ENCODE assay signal across 10 cellular contexts in the genomic region with DNA sequence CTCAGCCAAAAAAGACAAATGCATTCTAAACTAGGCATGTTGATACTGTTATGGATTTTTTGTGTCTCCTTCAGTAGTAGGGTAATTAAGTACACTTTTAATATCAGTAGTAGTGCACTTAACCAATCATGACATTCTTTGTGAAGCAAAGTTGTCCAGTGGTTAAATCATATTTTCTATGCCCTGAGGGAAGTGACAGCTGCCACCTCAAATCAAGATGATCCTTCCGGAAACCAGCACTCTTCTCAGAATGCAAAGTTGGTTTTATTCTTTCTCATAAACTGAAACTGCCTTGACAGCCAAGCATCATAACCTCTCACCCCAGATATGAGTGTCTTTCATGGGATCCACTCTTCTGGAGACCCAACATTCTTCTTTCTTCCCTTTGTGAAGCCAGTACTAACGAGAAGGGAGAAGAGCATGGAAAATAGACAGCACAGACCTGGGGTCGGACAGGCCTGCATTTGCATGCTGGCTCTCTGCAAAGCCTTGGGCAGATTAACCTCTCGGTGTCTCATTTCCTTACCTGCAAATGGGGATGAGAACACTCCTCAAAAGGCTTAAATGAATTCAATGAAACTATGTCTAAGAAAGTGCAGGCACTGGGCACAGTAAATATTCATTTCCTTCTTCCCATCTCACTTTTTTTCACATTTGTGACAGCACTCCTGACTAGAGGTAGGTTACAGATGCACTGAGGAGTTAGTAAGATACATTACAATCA. TPM values are rescaled to one million over a fixed set of nuclear protein-coding genes. Genes with fewer than 3 reads are reported as not detected.
DNase-seq lines count a peak whose midpoint lies in the region; ATAC-seq and TF ChIP-seq lines count a peak whose summit lies in the region.
"Had no signal": no experiment of that assay in that cellular context is flagged by ENCODE, and none has a peak within 500 bp of the region (broad histone marks: within the 10 kb centered on the region; RNA-seq: fewer than 3 reads in every experiment).

No MANE protein-coding gene starts in this region.

- no peaks in the 10 kb centered on the region for H3K36me3 ChIP-seq in A673 (ENCODE audit: insufficient read depth, low read length, poor library complexity, severe bottlenecking)

- H3K9me3 ChIP-seq in A673 (ENCODE audit: low read depth, low read length, poor library complexity, severe bottlenecking): no peaks in the 10 kb centered on the region
- H3K9me3 ChIP-seq: sigmoid colon had no signal

- no peaks in the 10 kb centered on the region for H3K27me3 Mint-ChIP-seq in activated CD8-positive, alpha-beta T cell treated with anti-CD3 and anti-CD28 coated beads, Interleukin-2, amount 10 ng/mL, durations not matched to agents 7 days and 5 days (ENCODE audit: low read depth)

- H3K27ac ChIP-seq in A673 (ENCODE audit: low read depth, low read length, poor library complexity, severe bottlenecking) (peak overlapping the region; percentile 22), dorsolateral prefrontal cortex (no peak overlapping the region)
- H3K27ac ChIP-seq: sigmoid colon had no signal

- DNase-seq in A673 (ENCODE audit: low spot score): no peak
- peak; percentile 42 for DNase-seq in activated CD8-positive, alpha-beta T cell treated with anti-CD3 and anti-CD28 coated beads, Interleukin-2, amount 10 ng/mL, durations not matched to agents 7 days and 5 days
- no peak for DNase-seq in NCI-H345 treated with DMSO at 0.1 percent for 48 hours (lab: John Stamatoyannopoulos, UW; ENCODE audit: unreplicated experiment)
- no peak for DNase-seq in NCI-H524 treated with DMSO at 0.1 percent for 48 hours (lab: John Stamatoyannopoulos, UW)
- DNase-seq in activated CD8-positive, alpha-beta memory T cell treated with anti-CD3 and anti-CD28 coated beads, Interleukin-2, amount 50 U/mL, for 48 hours: no peak
- no peak for DNase-seq in dorsolateral prefrontal cortex
- DNase-seq: EL, sigmoid colon had no signal

- H3K9me3 Mint-ChIP-seq in activated CD8-positive, alpha-beta T cell treated with anti-CD3 and anti-CD28 coated beads, Interleukin-2, amount 10 ng/mL, durations not matched to agents 7 days and 5 days (ENCODE audit: insufficient read depth): no peaks in the 10 kb centered on the region

- H3K36me3 Mint-ChIP-seq in activated CD8-positive, alpha-beta T cell treated with anti-CD3 and anti-CD28 coated beads, Interleukin-2, amount 10 ng/mL, durations not matched to agents 7 days and 5 days (ENCODE audit: low read depth): peaks cover 31% of the 10 kb centered on the region

- no TSS peak for BruUV-seq in A673 (replicated peaks; lab: Mats Ljungman, UMichigan)

- CTCF ChIA-PET in A673 (lab: Charles Lee): no interaction called here
- CTCF ChIA-PET in activated CD8-positive, alpha-beta T cell treated with anti-CD3 and anti-CD28 coated beads, Interleukin-2, amount 10 ng/mL, durations not matched to agents 7 days and 5 days (lab: Charles Lee): interaction anchor here (0.9 to 2.4 kb wide), 16 partner anchors 10 to 295 kb away, joined by 3 to 18 read pairs (median 6); partner anchors contain the start of genes AAGAB, IQCH and SMAD3

- peak overlapping the region; percentile 61 for H3K27ac Mint-ChIP-seq in activated CD8-positive, alpha-beta T cell treated with anti-CD3 and anti-CD28 coated beads, Interleukin-2, amount 10 ng/mL, durations not matched to agents 7 days and 5 days

- intact Hi-C loops in A673 (cut with micrococcal nuclease; ENCODE audit: unreplicated experiment): no loop called here
- intact Hi-C loops in dorsolateral prefrontal cortex (cut with DNase I): loop anchor here in 1 of 2 donors (5.0 kb wide), 1 partner anchor 54 kb away; no protein-coding TSS in a partner anchor

- POLR2A ChIA-PET in A673 (lab: Charles Lee; ENCODE audit: low non-redundant PET): no interaction called here
- POLR2A ChIA-PET in activated CD8-positive, alpha-beta T cell treated with anti-CD3 and anti-CD28 coated beads, Interleukin-2, amount 10 ng/mL, durations not matched to agents 7 days and 5 days (lab: Charles Lee): no interaction called here

- H3K4me1 Mint-ChIP-seq in activated CD8-positive, alpha-beta T cell treated with anti-CD3 and anti-CD28 coated beads, Interleukin-2, amount 10 ng/mL, durations not matched to agents 7 days and 5 days (ENCODE audit: low read depth): peaks cover 41% of the 10 kb centered on the region

- no peak for TF ChIP-seq CTCF in A673 (conservative IDR thresholded peaks at IDR 0.05; ENCODE audit: low read depth, low read length)
- TF ChIP-seq CTCF in dorsolateral prefrontal cortex (IDR thresholded peaks at IDR 0.05 in 54 of 56, conservative IDR thresholded peaks at IDR 0.05 in 2 of 56; ENCODE audit: low read depth in 1 of 56, partially characterized antibody in 56 of 56): no peak

- ATAC-seq in GM19025 (IDR thresholded peaks at IDR 0.05; ENCODE audit: low read depth, unreplicated experiment) (peak; percentile 83), HG03064 (IDR thresholded peaks at IDR 0.05; ENCODE audit: low read depth, unreplicated experiment) (peak; percentile 79)
- ATAC-seq in activated CD8-positive, alpha-beta T cell treated with anti-CD3 and anti-CD28 coated beads, Interleukin-2, amount 10 ng/mL, durations not matched to agents 7 days and 5 days: peak; percentile 70

- peak overlapping the region; percentile 44 for H3K4me3 Mint-ChIP-seq in activated CD8-positive, alpha-beta T cell treated with anti-CD3 and anti-CD28 coated beads, Interleukin-2, amount 10 ng/mL, durations not matched to agents 7 days and 5 days

- peaks cover 62% of the 10 kb centered on the region for H3K4me1 ChIP-seq in A673 (ENCODE audit: insufficient read depth, low read length, poor library complexity, severe bottlenecking)

- H3K27me3 ChIP-seq in A673 (replicated peaks; ENCODE audit: insufficient read depth, low read depth, low read length, poor library complexity) (no peaks in the 10 kb centered on the region), dorsolateral prefrontal cortex (no peaks in the 10 kb centered on the region)
- H3K27me3 ChIP-seq: sigmoid colon had no signal

- H3K4me3 ChIP-seq in A673 (ENCODE audit: low read depth, low read length, poor library complexity, severe bottlenecking) (no peak overlapping the region), dorsolateral prefrontal cortex (no peak overlapping the region)
- H3K4me3 ChIP-seq: sigmoid colon had no signal

RNA-seq across cellular contexts. Expression of gene AAGAB, which starts 13.2 kb away (rescaled TPM):
- 54.8 and 55.1 TPM in 2 replicates for total RNA-seq in A673 (2021)
- 10 to 100 TPM; 57.2 TPM for total RNA-seq in activated CD8-positive, alpha-beta T cell treated with anti-CD3 and anti-CD28 coated beads, Interleukin-2, amount 10 ng/mL, durations not matched to agents 7 days and 5 days
- 10 to 100 TPM; 33.8 to 77.3 (median 59.0) TPM for total RNA-seq in dorsolateral prefrontal cortex

RNA-seq across cellular contexts. Expression of gene IQCH, which starts 13.3 kb away (rescaled TPM):
- total RNA-seq in A673 (2021) (1.7 and 2.5 TPM in 2 replicates), dorsolateral prefrontal cortex (10 to 100 TPM in 1 of 120 experiments, 1 to 10 TPM in 119; 1.7 to 10.8 (median 5.0) TPM)
- total RNA-seq in activated CD8-positive, alpha-beta T cell treated with anti-CD3 and anti-CD28 coated beads, Interleukin-2, amount 10 ng/mL, durations not matched to agents 7 days and 5 days: 1 to 10 TPM in 1 of 2 experiments, under 1 TPM in 1; 0.97 to 2.2 TPM
